ENCODE assay signal across 11 cellular contexts in the genomic region with DNA sequence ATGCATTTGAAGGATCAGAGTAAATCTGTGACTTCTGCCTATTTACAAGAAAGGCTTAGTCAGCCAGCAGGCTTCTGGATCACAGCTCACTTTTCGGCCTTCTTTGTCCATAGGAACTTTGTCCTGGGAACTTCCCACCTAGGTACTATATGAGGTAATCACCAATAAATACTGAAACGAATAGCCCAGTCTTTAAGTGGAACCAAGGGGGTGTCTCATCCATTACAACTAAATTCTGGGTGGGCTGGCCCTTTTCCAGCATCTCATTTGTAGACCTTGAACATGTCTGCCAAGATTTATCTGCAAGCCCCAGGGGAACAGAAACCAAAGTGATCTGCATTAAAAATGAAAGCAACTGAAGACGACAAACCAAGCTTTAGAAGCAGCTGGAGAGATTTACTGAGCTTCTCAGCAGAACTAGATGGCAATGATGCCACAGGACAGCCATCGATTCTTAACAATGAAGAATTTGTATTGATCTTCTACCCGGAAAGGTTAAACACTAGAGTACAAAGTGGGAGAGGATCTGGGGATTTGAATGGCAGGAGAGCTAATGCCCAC. TPM values are rescaled to one million over a fixed set of nuclear protein-coding genes. Genes with fewer than 3 reads are reported as not detected.
DNase-seq lines count a peak whose midpoint lies in the region; ATAC-seq, FAIRE-seq and TF ChIP-seq lines count a peak whose summit lies in the region.
"Had no signal": no experiment of that assay in that cellular context is flagged by ENCODE, and none has a peak within 500 bp of the region (broad histone marks: within the 10 kb centered on the region; RNA-seq: fewer than 3 reads in every experiment).

No MANE protein-coding gene starts in this region.

- FAIRE-seq in A549 (lab: Jason Lieb, UNC): no peak
- no peak for FAIRE-seq in frontal cortex (lab: Jason Lieb, UNC)

- peak overlapping the region; percentile 26 to 34; a peak in 2 of 6 replicates for H3K27ac ChIP-seq in A549
- H3K27ac ChIP-seq: neutrophil had no signal

- no peak for TF ChIP-seq EP300 in A549 (IDR thresholded peaks at IDR 0.05)

- TF ChIP-seq POLR2A in A549 (IDR thresholded peaks at IDR 0.05; ENCODE audit: low read length): no peak

- H3K4me3 ChIP-seq in A549 (no peak overlapping the region), GM12864 (ENCODE audit: low read depth, low read length) (no peak overlapping the region; the same call in 1 of the 2 replicates)

- no peak for TF ChIP-seq RAD21 in A549 (conservative IDR thresholded peaks at IDR 0.05 in 1 of 2, IDR thresholded peaks at IDR 0.05 in 1 of 2)

- no peaks in the 10 kb centered on the region for H3K9me3 ChIP-seq in A549
- H3K9me3 ChIP-seq: neutrophil had no signal

- peak; percentile 43 to 57 for DNase-seq in A549 (ENCODE audit: low read depth in 1 of 2, low spot score in 1 of 2)
- peak; percentile 18 for DNase-seq in GM12864 (ENCODE audit: low read depth)
- DNase-seq in OCI-M1 (lab: John Stamatoyannopoulos, UW): peak; percentile 53
- DNase-seq in iris pigment epithelial cell (ENCODE audit: low read depth): peak; percentile 3
- DNase-seq in iPS-NIHi11 (ENCODE audit: low spot score): no peak
- no peak for DNase-seq in frontal cortex (ENCODE audit: low spot score in 2 of 2)
- DNase-seq in COLO829 (ENCODE audit: low spot score): no peak
- DNase-seq: activated B cell treated with CpG ODN at 0.5 μM for 24 hours, KG1 had no signal

- TF ChIP-seq CTCF in A549 (IDR thresholded peaks at IDR 0.05): no peak
- no peak for TF ChIP-seq CTCF in GM12864 (IDR thresholded peaks at IDR 0.05; ENCODE audit: low read depth, low read length, missing control alignments)

- CTCF ChIA-PET in A549 (lab: Yijun Ruan, JAX): interaction anchor here (0.7 to 1.5 kb wide), 5 partner anchors 10 to 456 kb away, joined by 3 to 4 read pairs (median 3); no protein-coding TSS in a partner anchor

- WGBS in A549 (ENCODE audit: missing lambda C conversion rate): 28% methylated on average over 5 of the region's 5 CpGs

- POLR2A ChIA-PET in A549 (lab: Yijun Ruan, JAX): interaction anchor here (0.6 kb wide), 1 partner anchor 115 kb away, joined by 3 read pairs; a partner anchor contains a TSS

- peak in 1 of 2 experiments; percentile 69; a peak in 2 of 6 replicates for ATAC-seq in A549
- ATAC-seq in HG02885 (IDR thresholded peaks at IDR 0.05; ENCODE audit: poor library complexity, unreplicated experiment): no peak

- peak overlapping the region; percentile 70 for H3K4me2 ChIP-seq in A549

- peaks cover 18% of the 10 kb centered on the region for H3K4me1 ChIP-seq in A549

TF ChIP-seq in A549, 52 proteins besides CTCF, POLR2A, EP300 and RAD21:
- TF ChIP-seq, protein P1, sequence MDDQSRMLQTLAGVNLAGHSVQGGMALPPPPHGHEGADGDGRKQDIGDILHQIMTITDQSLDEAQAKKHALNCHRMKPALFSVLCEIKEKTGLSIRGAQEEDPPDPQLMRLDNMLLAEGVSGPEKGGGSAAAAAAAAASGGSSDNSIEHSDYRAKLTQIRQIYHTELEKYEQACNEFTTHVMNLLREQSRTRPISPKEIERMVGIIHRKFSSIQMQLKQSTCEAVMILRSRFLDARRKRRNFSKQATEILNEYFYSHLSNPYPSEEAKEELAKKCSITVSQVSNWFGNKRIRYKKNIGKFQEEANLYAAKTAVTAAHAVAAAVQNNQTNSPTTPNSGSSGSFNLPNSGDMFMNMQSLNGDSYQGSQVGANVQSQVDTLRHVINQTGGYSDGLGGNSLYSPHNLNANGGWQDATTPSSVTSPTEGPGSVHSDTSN (IDR thresholded peaks at IDR 0.05): 0 out of 2 replicates have a peak, but pooled peaks have one; percentile 16
- TF ChIP-seq KDM1A (IDR thresholded peaks at IDR 0.05; ENCODE audit: low read depth): 0 out of 2 replicates have a peak, but pooled peaks have one; percentile 11
- no peak for TF ChIP-seq ZC3H11A (IDR thresholded peaks at IDR 0.05)
- no peak for TF ChIP-seq JUN (IDR thresholded peaks at IDR 0.05)

RNA-seq across cellular contexts. Expression of a gene that starts 55.5 kb away (rescaled TPM):
- polyA plus RNA-seq in A549 (2011; rRNA removed): 28.4 and 30.9 TPM in 2 replicates
- 13.8 and 17.9 TPM in 2 replicates for polyA plus RNA-seq in A549 (2012; cell fraction: cytosol; rRNA removed)
- 9.8 and 18.7 TPM in 2 replicates for polyA plus RNA-seq in A549 (2012; cell fraction: nucleus; rRNA removed)
- polyA plus RNA-seq in A549 (2017; fragmentation: RNase III; extraction: RNeasy Plus Mini Kit Qiagen cat#74134 plus additional on column Dnase treatment): 22.2 to 23.5 TPM (median 22.3 TPM) in 3 replicates
- polyA minus RNA-seq in A549 (2011; rRNA and poly(A)+ RNA removed): 22.6 and 29.9 TPM in 2 replicates
- 9.8 TPM for total RNA-seq in frontal cortex

Comparison
In these comparisons a context has a peak if more than half of its experiments do, and no peak if none do; other contexts are left out.
1. DNase-seq: peak in A549 (2 of 2), GM12864 (single experiment), OCI-M1 (single experiment) and iris pigment epithelial cell (single experiment); none in iPS-NIHi11 (single experiment), frontal cortex (0 of 2) and COLO829 (single experiment).